ENCODE assay signal across 16 cellular contexts in genomic region chr9:105330201-105330600, GRCh38.
A peak's percentile ranks its signal among the peaks of the same experiment; 100 is the strongest.
DNase-seq lines count a peak whose midpoint lies in the region; ATAC-seq, FAIRE-seq and TF ChIP-seq lines count a peak whose summit lies in the region.
"Had no signal": no experiment of that assay in that cellular context is flagged by ENCODE, and none has a peak within 500 bp of the region (broad histone marks: within the 10 kb centered on the region; RNA-seq: fewer than 3 reads in every experiment).

No MANE protein-coding gene starts in this region.

- no peak for FAIRE-seq in GM12892 (lab: Jason Lieb, UNC)
- FAIRE-seq: TTC549 had no signal

- H3K36me3 Mint-ChIP-seq in activated CD4-positive, alpha-beta T cell treated with anti-CD3 and anti-CD28 coated beads for 36 hours (ENCODE audit: low read depth), result no peaks in the 10 kb centered on the region
- peaks cover 7% of the 10 kb centered on the region for H3K36me3 Mint-ChIP-seq in brain

- H3K9me3 Mint-ChIP-seq in activated CD4-positive, alpha-beta T cell treated with anti-CD3 and anti-CD28 coated beads for 36 hours (ENCODE audit: low read depth), result no peaks in the 10 kb centered on the region
- H3K9me3 Mint-ChIP-seq in brain, result no peaks in the 10 kb centered on the region
- H3K9me3 Mint-ChIP-seq: activated naive CD4-positive, alpha-beta T cell treated with anti-CD3 and anti-CD28 coated beads, Interleukin-2, amount 50 U/mL, for 24 hours had no signal

- ATAC-seq in activated CD4-positive, alpha-beta T cell treated with anti-CD3 and anti-CD28 coated beads for 36 hours, result peak; percentile 57
- ATAC-seq in GM18520 (IDR thresholded peaks at IDR 0.05; ENCODE audit: unreplicated experiment) (no peak), SK-N-SH treated with all-trans-retinoic acid at 6 μM for 48 hours (no peak)
- ATAC-seq: body of pancreas had no signal

- TF ChIP-seq CTCF in brain (conservative IDR thresholded peaks at IDR 0.05), result no peak

- CTCF ChIA-PET in activated CD4-positive, alpha-beta T cell treated with anti-CD3 and anti-CD28 coated beads for 36 hours (lab: Charles Lee), result no interaction called here

- intact Hi-C loops in activated CD4-positive, alpha-beta T cell treated with anti-CD3 and anti-CD28 coated beads for 36 hours (cut with DNase I, micrococcal nuclease), result no loop called here

- H3K27ac Mint-ChIP-seq in activated CD4-positive, alpha-beta T cell treated with anti-CD3 and anti-CD28 coated beads for 36 hours, result no peak overlapping the region
- H3K27ac Mint-ChIP-seq in brain, result peak overlapping the region in 3 of 5 experiments; percentile 18 to 90 (median 63)
- H3K27ac Mint-ChIP-seq: activated naive CD4-positive, alpha-beta T cell treated with anti-CD3 and anti-CD28 coated beads, Interleukin-2, amount 50 U/mL, for 24 hours had no signal

- H3K4me1 Mint-ChIP-seq in activated CD4-positive, alpha-beta T cell treated with anti-CD3 and anti-CD28 coated beads for 36 hours, result peaks cover 14% of the 10 kb centered on the region
- H3K4me1 Mint-ChIP-seq in brain, result peaks cover 25% of the 10 kb centered on the region

- TF ChIP-seq POLR2A in GM12892 (IDR thresholded peaks at IDR 0.05; ENCODE audit: low read depth, low read length), result no peak

- H3K4me3 Mint-ChIP-seq in activated CD4-positive, alpha-beta T cell treated with anti-CD3 and anti-CD28 coated beads for 36 hours, result no peak overlapping the region
- no peak overlapping the region for H3K4me3 Mint-ChIP-seq in brain
- H3K4me3 Mint-ChIP-seq: activated naive CD4-positive, alpha-beta T cell treated with anti-CD3 and anti-CD28 coated beads, Interleukin-2, amount 50 U/mL, for 24 hours had no signal

- no peaks in the 10 kb centered on the region for H3K27me3 Mint-ChIP-seq in activated CD4-positive, alpha-beta T cell treated with anti-CD3 and anti-CD28 coated beads for 36 hours
- no peaks in the 10 kb centered on the region for H3K27me3 Mint-ChIP-seq in brain
- H3K27me3 Mint-ChIP-seq: activated naive CD4-positive, alpha-beta T cell treated with anti-CD3 and anti-CD28 coated beads, Interleukin-2, amount 50 U/mL, for 24 hours had no signal

- no peak for DNase-seq in activated CD4-positive, alpha-beta T cell treated with anti-CD3 and anti-CD28 coated beads for 36 hours
- DNase-seq in activated CD4-positive, alpha-beta T cell treated with anti-CD3 and anti-CD28 coated beads for 48 hours, result no peak
- DNase-seq in kidney glomerular epithelial cell (lab: John Stamatoyannopoulos, UW) (peak; percentile 2), NCI-H2029 treated with DMSO at 0.1 percent for 48 hours (lab: John Stamatoyannopoulos, UW) (no peak), GM12892 (ENCODE audit: insufficient read length) (no peak)
- DNase-seq: body of pancreas; H7; NCI-H1436 treated with DMSO at 0.1 percent for 48 hours; NCI-H226; stimulated activated CD4-positive, alpha-beta T cell treated with anti-CD3 and anti-CD28 coated beads, Interleukin-4, amount 100 ng/mL, for 4 hours; thyroid gland had no signal

- POLR2A ChIA-PET in activated CD4-positive, alpha-beta T cell treated with anti-CD3 and anti-CD28 coated beads for 36 hours (lab: Charles Lee), result no interaction called here

TF ChIP-seq in SK-N-SH treated with all-trans-retinoic acid at 6 μM for 48 hours, 23 proteins besides CTCF, POLR2A, EP300 and RAD21:
- TF ChIP-seq TSHZ2 (CRISPR knock-in tag; IDR thresholded peaks at IDR 0.05), result no peak
- TF ChIP-seq RARB (CRISPR knock-in tag; IDR thresholded peaks at IDR 0.05), result no peak
- no peak for TF ChIP-seq TOX (CRISPR knock-in tag; IDR thresholded peaks at IDR 0.05; ENCODE audit: borderline replicate concordance)
- no peak for TF ChIP-seq POU6F1 (CRISPR knock-in tag; IDR thresholded peaks at IDR 0.05; ENCODE audit: borderline replicate concordance, low read depth)
- TF ChIP-seq ZNF70 (CRISPR knock-in tag; IDR thresholded peaks at IDR 0.05), result no peak
- no peak for TF ChIP-seq ZNF565 (CRISPR knock-in tag; conservative IDR thresholded peaks at IDR 0.05; ENCODE audit: low read depth)
- TF ChIP-seq ESRRG (CRISPR knock-in tag; IDR thresholded peaks at IDR 0.05), result no peak
- no peak for TF ChIP-seq ARNTL (CRISPR knock-in tag; IDR thresholded peaks at IDR 0.05; ENCODE audit: borderline replicate concordance, low read depth)
- no peak for TF ChIP-seq PPARA (CRISPR knock-in tag; IDR thresholded peaks at IDR 0.05; ENCODE audit: borderline replicate concordance)
